1 cellular context compared by ENCODE assay signal in the genomic region with DNA sequence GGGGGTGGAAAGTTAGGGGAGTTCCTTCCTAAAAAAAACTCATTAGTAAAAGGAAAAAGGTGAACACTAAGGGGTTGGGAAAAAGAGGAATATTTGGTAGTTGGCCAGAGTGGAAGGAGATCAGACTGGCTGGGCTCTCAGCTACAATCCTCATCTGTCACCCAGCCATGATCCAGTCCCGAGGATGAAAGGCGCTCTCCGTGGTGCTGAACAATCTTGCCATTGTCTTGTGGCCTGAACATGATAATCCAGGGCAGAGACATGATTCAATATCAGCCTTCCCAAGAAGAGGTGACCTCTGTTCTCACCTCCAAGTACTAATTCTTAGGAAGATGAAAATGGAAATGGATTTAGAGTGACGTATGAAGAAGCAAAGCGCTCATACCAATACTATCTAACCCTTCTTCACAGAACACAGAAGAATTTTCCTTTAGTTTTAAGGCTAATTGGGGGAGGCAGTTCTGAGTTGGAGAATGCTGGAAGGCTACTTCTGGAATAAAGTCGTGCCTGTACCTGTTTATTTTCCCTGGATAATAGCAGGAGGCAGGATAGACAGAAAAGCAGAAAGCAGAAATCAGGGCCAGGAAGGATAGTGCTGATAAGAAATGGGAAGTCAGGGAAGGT.
TF ChIP-seq lines count a peak whose summit lies in the region.

No MANE protein-coding gene starts in this region.

TF ChIP-seq in HepG2, 621 proteins besides CTCF, POLR2A, EP300 and RAD21 (continued from another document and continues in another):
- TF ChIP-seq, protein P1, sequence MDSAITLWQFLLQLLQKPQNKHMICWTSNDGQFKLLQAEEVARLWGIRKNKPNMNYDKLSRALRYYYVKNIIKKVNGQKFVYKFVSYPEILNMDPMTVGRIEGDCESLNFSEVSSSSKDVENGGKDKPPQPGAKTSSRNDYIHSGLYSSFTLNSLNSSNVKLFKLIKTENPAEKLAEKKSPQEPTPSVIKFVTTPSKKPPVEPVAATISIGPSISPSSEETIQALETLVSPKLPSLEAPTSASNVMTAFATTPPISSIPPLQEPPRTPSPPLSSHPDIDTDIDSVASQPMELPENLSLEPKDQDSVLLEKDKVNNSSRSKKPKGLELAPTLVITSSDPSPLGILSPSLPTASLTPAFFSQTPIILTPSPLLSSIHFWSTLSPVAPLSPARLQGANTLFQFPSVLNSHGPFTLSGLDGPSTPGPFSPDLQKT (CRISPR knock-in tag; IDR thresholded peaks at IDR 0.05; ENCODE audit: borderline replicate concordance) = no peak
- no peak for TF ChIP-seq TEAD3 (CRISPR knock-in tag; optimal IDR thresholded peaks at IDR 0.05; ENCODE audit: borderline replicate concordance)
- no peak for TF ChIP-seq ZKSCAN8 (CRISPR knock-in tag; IDR thresholded peaks at IDR 0.05; ENCODE audit: borderline replicate concordance)
- TF ChIP-seq ZNF3 (CRISPR knock-in tag; IDR thresholded peaks at IDR 0.05) = no peak
- TF ChIP-seq ZNF317 (CRISPR knock-in tag; IDR thresholded peaks at IDR 0.05) = no peak
- TF ChIP-seq MED1 (CRISPR knock-in tag; IDR thresholded peaks at IDR 0.05) = no peak
- peak; percentile 22; the same call in 1 of the 2 replicates for TF ChIP-seq WIZ (CRISPR knock-in tag; IDR thresholded peaks at IDR 0.05)
- TF ChIP-seq, protein P2, sequence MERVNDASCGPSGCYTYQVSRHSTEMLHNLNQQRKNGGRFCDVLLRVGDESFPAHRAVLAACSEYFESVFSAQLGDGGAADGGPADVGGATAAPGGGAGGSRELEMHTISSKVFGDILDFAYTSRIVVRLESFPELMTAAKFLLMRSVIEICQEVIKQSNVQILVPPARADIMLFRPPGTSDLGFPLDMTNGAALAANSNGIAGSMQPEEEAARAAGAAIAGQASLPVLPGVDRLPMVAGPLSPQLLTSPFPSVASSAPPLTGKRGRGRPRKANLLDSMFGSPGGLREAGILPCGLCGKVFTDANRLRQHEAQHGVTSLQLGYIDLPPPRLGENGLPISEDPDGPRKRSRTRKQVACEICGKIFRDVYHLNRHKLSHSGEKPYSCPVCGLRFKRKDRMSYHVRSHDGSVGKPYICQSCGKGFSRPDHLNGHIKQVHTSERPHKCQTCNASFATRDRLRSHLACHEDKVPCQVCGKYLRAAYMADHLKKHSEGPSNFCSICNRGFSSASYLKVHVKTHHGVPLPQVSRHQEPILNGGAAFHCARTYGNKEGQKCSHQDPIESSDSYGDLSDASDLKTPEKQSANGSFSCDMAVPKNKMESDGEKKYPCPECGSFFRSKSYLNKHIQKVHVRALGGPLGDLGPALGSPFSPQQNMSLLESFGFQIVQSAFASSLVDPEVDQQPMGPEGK (CRISPR knock-in tag; IDR thresholded peaks at IDR 0.05) = no peak
- TF ChIP-seq ZNF256 (CRISPR knock-in tag; conservative IDR thresholded peaks at IDR 0.05) = no peak
- TF ChIP-seq SMYD3 (CRISPR knock-in tag; IDR thresholded peaks at IDR 0.05) = no peak
- TF ChIP-seq, protein P3, sequence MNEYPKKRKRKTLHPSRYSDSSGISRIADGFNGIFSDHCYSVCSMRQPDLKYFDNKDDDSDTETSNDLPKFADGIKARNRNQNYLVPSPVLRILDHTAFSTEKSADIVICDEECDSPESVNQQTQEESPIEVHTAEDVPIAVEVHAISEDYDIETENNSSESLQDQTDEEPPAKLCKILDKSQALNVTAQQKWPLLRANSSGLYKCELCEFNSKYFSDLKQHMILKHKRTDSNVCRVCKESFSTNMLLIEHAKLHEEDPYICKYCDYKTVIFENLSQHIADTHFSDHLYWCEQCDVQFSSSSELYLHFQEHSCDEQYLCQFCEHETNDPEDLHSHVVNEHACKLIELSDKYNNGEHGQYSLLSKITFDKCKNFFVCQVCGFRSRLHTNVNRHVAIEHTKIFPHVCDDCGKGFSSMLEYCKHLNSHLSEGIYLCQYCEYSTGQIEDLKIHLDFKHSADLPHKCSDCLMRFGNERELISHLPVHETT (CRISPR knock-in tag; conservative IDR thresholded peaks at IDR 0.05) = no peak
- TF ChIP-seq ZNF781 (CRISPR knock-in tag; IDR thresholded peaks at IDR 0.05; ENCODE audit: borderline replicate concordance, not compliant biosample characterization) = peak; percentile 35
- no peak for TF ChIP-seq SOX6 (IDR thresholded peaks at IDR 0.05)
- TF ChIP-seq SOX6 (CRISPR knock-in tag; IDR thresholded peaks at IDR 0.05) = no peak
- TF ChIP-seq CHD4 (IDR thresholded peaks at IDR 0.05; ENCODE audit: borderline replicate concordance, low read length) = no peak
- peak in 1 of 2 experiments; percentile 28; a peak in 1 of 4 replicates for TF ChIP-seq KLF16 (CRISPR knock-in tag; IDR thresholded peaks at IDR 0.05)
- TF ChIP-seq U2AF1 (optimal IDR thresholded peaks at IDR 0.05; ENCODE audit: low read depth, low read length) = no peak
- no peak for TF ChIP-seq ZFP41 (CRISPR knock-in tag; IDR thresholded peaks at IDR 0.05; ENCODE audit: borderline replicate concordance)
- TF ChIP-seq KLF11 (CRISPR knock-in tag; IDR thresholded peaks at IDR 0.05) = no peak
- no peak for TF ChIP-seq ZNF746 (CRISPR knock-in tag; IDR thresholded peaks at IDR 0.05)
- no peak for TF ChIP-seq ZFP62 (CRISPR knock-in tag; IDR thresholded peaks at IDR 0.05)
- no peak for TF ChIP-seq ZFP36 (IDR thresholded peaks at IDR 0.05; ENCODE audit: borderline replicate concordance, low read depth, low read length, partially characterized antibody)
- TF ChIP-seq, protein P4, sequence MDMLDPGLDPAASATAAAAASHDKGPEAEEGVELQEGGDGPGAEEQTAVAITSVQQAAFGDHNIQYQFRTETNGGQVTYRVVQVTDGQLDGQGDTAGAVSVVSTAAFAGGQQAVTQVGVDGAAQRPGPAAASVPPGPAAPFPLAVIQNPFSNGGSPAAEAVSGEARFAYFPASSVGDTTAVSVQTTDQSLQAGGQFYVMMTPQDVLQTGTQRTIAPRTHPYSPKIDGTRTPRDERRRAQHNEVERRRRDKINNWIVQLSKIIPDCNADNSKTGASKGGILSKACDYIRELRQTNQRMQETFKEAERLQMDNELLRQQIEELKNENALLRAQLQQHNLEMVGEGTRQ (IDR thresholded peaks at IDR 0.05; ENCODE audit: low read depth, low read length) = no peak
- TF ChIP-seq, protein P4 (CRISPR knock-in tag; IDR thresholded peaks at IDR 0.05; ENCODE audit: borderline replicate concordance) = no peak
- TF ChIP-seq KAT8 (CRISPR knock-in tag; IDR thresholded peaks at IDR 0.05) = no peak
- TF ChIP-seq HNRNPUL1 (IDR thresholded peaks at IDR 0.05; ENCODE audit: low read depth, low read length) = no peak
- 0 out of 2 replicates have a peak, but pooled peaks have one; percentile 50 for TF ChIP-seq JUNB (CRISPR knock-in tag; IDR thresholded peaks at IDR 0.05; ENCODE audit: borderline replicate concordance)
- TF ChIP-seq ZNF331 (CRISPR knock-in tag; IDR thresholded peaks at IDR 0.05) = peak; percentile 48; the same call in 1 of the 2 replicates
- TF ChIP-seq, protein P5, sequence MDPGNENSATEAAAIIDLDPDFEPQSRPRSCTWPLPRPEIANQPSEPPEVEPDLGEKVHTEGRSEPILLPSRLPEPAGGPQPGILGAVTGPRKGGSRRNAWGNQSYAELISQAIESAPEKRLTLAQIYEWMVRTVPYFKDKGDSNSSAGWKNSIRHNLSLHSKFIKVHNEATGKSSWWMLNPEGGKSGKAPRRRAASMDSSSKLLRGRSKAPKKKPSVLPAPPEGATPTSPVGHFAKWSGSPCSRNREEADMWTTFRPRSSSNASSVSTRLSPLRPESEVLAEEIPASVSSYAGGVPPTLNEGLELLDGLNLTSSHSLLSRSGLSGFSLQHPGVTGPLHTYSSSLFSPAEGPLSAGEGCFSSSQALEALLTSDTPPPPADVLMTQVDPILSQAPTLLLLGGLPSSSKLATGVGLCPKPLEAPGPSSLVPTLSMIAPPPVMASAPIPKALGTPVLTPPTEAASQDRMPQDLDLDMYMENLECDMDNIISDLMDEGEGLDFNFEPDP (CRISPR knock-in tag; conservative IDR thresholded peaks at IDR 0.05) = 0 out of 2 replicates have a peak, but pooled peaks have one; percentile 46
- TF ChIP-seq ATF7 (IDR thresholded peaks at IDR 0.05) = no peak
- no peak for TF ChIP-seq ATF7 (CRISPR knock-in tag; IDR thresholded peaks at IDR 0.05)
- peak; percentile 84; the same call in 1 of the 2 replicates for TF ChIP-seq EHMT2 (IDR thresholded peaks at IDR 0.05; ENCODE audit: borderline replicate concordance, low read depth, low read length)
- TF ChIP-seq KMT2A (CRISPR knock-in tag; IDR thresholded peaks at IDR 0.05) = no peak
- 0 out of 2 replicates have a peak, but pooled peaks have one; percentile 51 for TF ChIP-seq ZSCAN9 (CRISPR knock-in tag; IDR thresholded peaks at IDR 0.05; ENCODE audit: borderline replicate concordance)
- no peak for TF ChIP-seq IRX3 (CRISPR knock-in tag; IDR thresholded peaks at IDR 0.05; ENCODE audit: borderline replicate concordance, low read depth)
- TF ChIP-seq ZNF619 (CRISPR knock-in tag; IDR thresholded peaks at IDR 0.05) = no peak
- no peak for TF ChIP-seq SYNCRIP (IDR thresholded peaks at IDR 0.05; ENCODE audit: insufficient read depth, low read depth, low read length)
- TF ChIP-seq KDM4B (CRISPR knock-in tag; IDR thresholded peaks at IDR 0.05) = no peak
- no peak for TF ChIP-seq ZNF337 (CRISPR knock-in tag; IDR thresholded peaks at IDR 0.05; ENCODE audit: borderline replicate concordance, low read depth)
- no peak for TF ChIP-seq PRPF4 (IDR thresholded peaks at IDR 0.05; ENCODE audit: low read depth, low read length, poor library complexity, severe bottlenecking)
- TF ChIP-seq, protein P6, sequence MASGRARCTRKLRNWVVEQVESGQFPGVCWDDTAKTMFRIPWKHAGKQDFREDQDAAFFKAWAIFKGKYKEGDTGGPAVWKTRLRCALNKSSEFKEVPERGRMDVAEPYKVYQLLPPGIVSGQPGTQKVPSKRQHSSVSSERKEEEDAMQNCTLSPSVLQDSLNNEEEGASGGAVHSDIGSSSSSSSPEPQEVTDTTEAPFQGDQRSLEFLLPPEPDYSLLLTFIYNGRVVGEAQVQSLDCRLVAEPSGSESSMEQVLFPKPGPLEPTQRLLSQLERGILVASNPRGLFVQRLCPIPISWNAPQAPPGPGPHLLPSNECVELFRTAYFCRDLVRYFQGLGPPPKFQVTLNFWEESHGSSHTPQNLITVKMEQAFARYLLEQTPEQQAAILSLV (CRISPR knock-in tag; IDR thresholded peaks at IDR 0.05; ENCODE audit: borderline replicate concordance) = no peak
- TF ChIP-seq SRSF4 (IDR thresholded peaks at IDR 0.05; ENCODE audit: low read depth, low read length, poor library complexity, severe bottlenecking) = no peak
- TF ChIP-seq, protein P7, sequence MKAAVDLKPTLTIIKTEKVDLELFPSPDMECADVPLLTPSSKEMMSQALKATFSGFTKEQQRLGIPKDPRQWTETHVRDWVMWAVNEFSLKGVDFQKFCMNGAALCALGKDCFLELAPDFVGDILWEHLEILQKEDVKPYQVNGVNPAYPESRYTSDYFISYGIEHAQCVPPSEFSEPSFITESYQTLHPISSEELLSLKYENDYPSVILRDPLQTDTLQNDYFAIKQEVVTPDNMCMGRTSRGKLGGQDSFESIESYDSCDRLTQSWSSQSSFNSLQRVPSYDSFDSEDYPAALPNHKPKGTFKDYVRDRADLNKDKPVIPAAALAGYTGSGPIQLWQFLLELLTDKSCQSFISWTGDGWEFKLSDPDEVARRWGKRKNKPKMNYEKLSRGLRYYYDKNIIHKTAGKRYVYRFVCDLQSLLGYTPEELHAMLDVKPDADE (CRISPR knock-in tag; IDR thresholded peaks at IDR 0.05) = no peak
- no peak for TF ChIP-seq RXRB (CRISPR knock-in tag; IDR thresholded peaks at IDR 0.05; ENCODE audit: borderline replicate concordance)
- no peak for TF ChIP-seq RARA (CRISPR knock-in tag; IDR thresholded peaks at IDR 0.05)
- TF ChIP-seq MAFG (CRISPR knock-in tag; IDR thresholded peaks at IDR 0.05) = no peak
- no peak for TF ChIP-seq IRF2 (CRISPR knock-in tag; IDR thresholded peaks at IDR 0.05)
- TF ChIP-seq ZNF496 (CRISPR knock-in tag; IDR thresholded peaks at IDR 0.05; ENCODE audit: insufficient replicate concordance) = no peak
- TF ChIP-seq SALL1 (CRISPR knock-in tag; IDR thresholded peaks at IDR 0.05) = peak; percentile 28; the same call in 1 of the 2 replicates
- TF ChIP-seq, protein P8, sequence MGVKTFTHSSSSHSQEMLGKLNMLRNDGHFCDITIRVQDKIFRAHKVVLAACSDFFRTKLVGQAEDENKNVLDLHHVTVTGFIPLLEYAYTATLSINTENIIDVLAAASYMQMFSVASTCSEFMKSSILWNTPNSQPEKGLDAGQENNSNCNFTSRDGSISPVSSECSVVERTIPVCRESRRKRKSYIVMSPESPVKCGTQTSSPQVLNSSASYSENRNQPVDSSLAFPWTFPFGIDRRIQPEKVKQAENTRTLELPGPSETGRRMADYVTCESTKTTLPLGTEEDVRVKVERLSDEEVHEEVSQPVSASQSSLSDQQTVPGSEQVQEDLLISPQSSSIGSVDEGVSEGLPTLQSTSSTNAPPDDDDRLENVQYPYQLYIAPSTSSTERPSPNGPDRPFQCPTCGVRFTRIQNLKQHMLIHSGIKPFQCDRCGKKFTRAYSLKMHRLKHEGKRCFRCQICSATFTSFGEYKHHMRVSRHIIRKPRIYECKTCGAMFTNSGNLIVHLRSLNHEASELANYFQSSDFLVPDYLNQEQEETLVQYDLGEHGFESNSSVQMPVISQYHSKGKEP (CRISPR knock-in tag; IDR thresholded peaks at IDR 0.05) = no peak
- no peak for TF ChIP-seq ARNT2 (CRISPR knock-in tag; IDR thresholded peaks at IDR 0.05; ENCODE audit: low read depth)
- no peak for TF ChIP-seq TAF15 (IDR thresholded peaks at IDR 0.05; ENCODE audit: low read depth, low read length, poor library complexity, severe bottlenecking)
- no peak for TF ChIP-seq SIX1 (CRISPR knock-in tag; IDR thresholded peaks at IDR 0.05; ENCODE audit: borderline replicate concordance)
- TF ChIP-seq NCOA2 (CRISPR knock-in tag; IDR thresholded peaks at IDR 0.05) = no peak
- no peak for TF ChIP-seq TMF1 (CRISPR knock-in tag; IDR thresholded peaks at IDR 0.05; ENCODE audit: low read depth)
- TF ChIP-seq ZNF567 (CRISPR knock-in tag; IDR thresholded peaks at IDR 0.05; ENCODE audit: borderline replicate concordance) = no peak
- TF ChIP-seq TRIM24 (CRISPR knock-in tag; IDR thresholded peaks at IDR 0.05) = no peak
- no peak for TF ChIP-seq ZNF724P (CRISPR knock-in tag; IDR thresholded peaks at IDR 0.05; ENCODE audit: borderline replicate concordance)
- peak; percentile 60; the same call in 1 of the 2 replicates for TF ChIP-seq ZNF441 (CRISPR knock-in tag; IDR thresholded peaks at IDR 0.05; ENCODE audit: borderline replicate concordance)
- TF ChIP-seq, protein P9, sequence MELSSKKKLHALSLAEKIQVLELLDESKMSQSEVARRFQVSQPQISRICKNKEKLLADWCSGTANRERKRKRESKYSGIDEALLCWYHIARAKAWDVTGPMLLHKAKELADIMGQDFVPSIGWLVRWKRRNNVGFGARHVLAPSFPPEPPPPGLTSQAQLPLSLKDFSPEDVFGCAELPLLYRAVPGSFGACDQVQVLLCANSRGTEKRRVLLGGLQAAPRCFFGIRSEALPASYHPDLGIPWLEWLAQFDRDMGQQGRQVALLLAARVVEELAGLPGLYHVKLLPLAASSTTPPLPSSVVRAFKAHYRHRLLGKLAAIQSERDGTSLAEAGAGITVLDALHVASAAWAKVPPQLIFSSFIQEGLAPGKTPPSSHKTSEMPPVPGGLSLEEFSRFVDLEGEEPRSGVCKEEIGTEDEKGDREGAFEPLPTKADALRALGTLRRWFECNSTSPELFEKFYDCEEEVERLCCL (CRISPR knock-in tag; IDR thresholded peaks at IDR 0.05; ENCODE audit: borderline replicate concordance) = no peak
- TF ChIP-seq EEA1 (CRISPR knock-in tag; IDR thresholded peaks at IDR 0.05; ENCODE audit: borderline replicate concordance) = no peak
